ENCODE assay signal across 8 cellular contexts in genomic region chr2:210072922-210073509, GRCh38.
DNase-seq lines count a peak whose midpoint lies in the region; ATAC-seq and TF ChIP-seq lines count a peak whose summit lies in the region.

No MANE protein-coding gene starts in this region.

- ATAC-seq in GM19438 (IDR thresholded peaks at IDR 0.05; ENCODE audit: low read depth, unreplicated experiment): peak; percentile 64
- peak; percentile 77 for ATAC-seq in HG03439 (IDR thresholded peaks at IDR 0.05; ENCODE audit: unreplicated experiment)

- TF ChIP-seq CTCF in fibroblast of the aortic adventitia (IDR thresholded peaks at IDR 0.05; ENCODE audit: insufficient read depth, low read length): peak; percentile 71

- no peak overlapping the region for H3K4me3 ChIP-seq in fibroblast of the aortic adventitia (ENCODE audit: low read depth, low read length)

- DNase-seq in DMS53 (lab: John Stamatoyannopoulos, UW) (peak; percentile 81), RPMI7951 (ENCODE audit: low read depth) (peak; percentile 47), fibroblast of the aortic adventitia (ENCODE audit: low read depth) (peak; percentile 72), smooth muscle cell of the brain vasculature (ENCODE audit: low read depth, low spot score) (peak; percentile 26), NCI-H226 (no peak)
- DNase-seq in activated CD4-positive, alpha-beta T cell treated with anti-CD3 and anti-CD28 coated beads for 1 hour: no peak

Comparison
In these comparisons a context has a peak if more than half of its experiments do, and no peak if none do; other contexts are left out.
1. DNase-seq: peak in DMS53 (single experiment), RPMI7951 (single experiment), fibroblast of the aortic adventitia (single experiment) and smooth muscle cell of the brain vasculature (single experiment); none in activated CD4-positive, alpha-beta T cell treated with anti-CD3 and anti-CD28 coated beads for 1 hour (single experiment) and NCI-H226 (single experiment).